In genomic region chr4:83240379-83240875, GRCh38 we compare ENCODE assay signal across 9 cellular contexts. TPM values are rescaled to one million over a fixed set of nuclear protein-coding genes. Genes with fewer than 3 reads are reported as not detected.
DNase-seq lines count a peak whose midpoint lies in the region; ATAC-seq, FAIRE-seq and TF ChIP-seq lines count a peak whose summit lies in the region.
"Had no signal": no experiment of that assay in that cellular context is flagged by ENCODE, and none has a peak within 500 bp of the region (broad histone marks: within the 10 kb centered on the region; RNA-seq: fewer than 3 reads in every experiment).

No MANE protein-coding gene starts in this region.

- H4K20me1 ChIP-seq in OCI-LY7 (ENCODE audit: insufficient read depth, low read length) = no peaks in the 10 kb centered on the region
- no peaks in the 10 kb centered on the region for H4K20me1 ChIP-seq in PC-3 (ENCODE audit: low read length)

- BruUV-seq in OCI-LY7 (replicated peaks; lab: Mats Ljungman, UMichigan) (no TSS peak), PC-3 (replicated peaks; lab: Mats Ljungman, UMichigan) (no TSS peak)

- POLR2A ChIA-PET in OCI-LY7 (lab: Charles Lee) = interaction anchor here (0.7 to 1.4 kb wide), 4 partner anchors 19 to 41 kb away, joined by 3 to 6 read pairs (median 4); no protein-coding TSS in a partner anchor
- POLR2A ChIA-PET in PC-3 (lab: Charles Lee; ENCODE audit: unreplicated experiment) = no interaction called here

- H3K27me3 ChIP-seq in PC-3 (ENCODE audit: low read length) = no peaks in the 10 kb centered on the region

- H3K36me3 ChIP-seq in OCI-LY7 (ENCODE audit: insufficient read depth, low read length) = no peaks in the 10 kb centered on the region
- H3K36me3 ChIP-seq in PC-3 (ENCODE audit: low read depth, low read length) = no peaks in the 10 kb centered on the region

- H3K9me2 ChIP-seq in OCI-LY7 (ENCODE audit: insufficient read depth, low read length) (no peaks in the 10 kb centered on the region), PC-3 (replicated peaks; ENCODE audit: low read length) (no peaks in the 10 kb centered on the region)

- DNase-seq in CD1c-positive myeloid dendritic cell (ENCODE audit: extremely low spot score) (peak; percentile 92), OCI-LY7 (ENCODE audit: low spot score) (peak; percentile 91), PC-3 (no peak), NCI-H82 treated with DMSO at 0.1 percent for 48 hours (lab: John Stamatoyannopoulos, UW; ENCODE audit: unreplicated experiment) (no peak), frontal cortex (ENCODE audit: low spot score in 2 of 2) (no peak)
- no peak for DNase-seq in effector CD4-positive, alpha-beta T cell
- DNase-seq: CD4-positive, CD25-positive, alpha-beta regulatory T cell had no signal

- intact Hi-C loops in OCI-LY7 (cut with micrococcal nuclease; ENCODE audit: unreplicated experiment) = loop anchor here (1.0 kb wide), 1 partner anchor 18 kb away; no protein-coding TSS in a partner anchor
- intact Hi-C loops in PC-3 (cut with micrococcal nuclease) = no loop called here

- H3K4me2 ChIP-seq in OCI-LY7 (ENCODE audit: low read length) = peak overlapping the region; percentile 72
- H3K4me2 ChIP-seq in PC-3 (ENCODE audit: low read length) = no peak overlapping the region

- TF ChIP-seq CTCF in OCI-LY7 (conservative IDR thresholded peaks at IDR 0.05; ENCODE audit: low read length) (no peak), PC-3 (conservative IDR thresholded peaks at IDR 0.05; ENCODE audit: low read depth, low read length) (no peak)

- no peak overlapping the region for H3K9ac ChIP-seq in PC-3 (ENCODE audit: low read length)

- peak overlapping the region; percentile 31; the same call in 1 of the 2 replicates for H2AFZ ChIP-seq in OCI-LY7 (ENCODE audit: low read length)
- no peak overlapping the region for H2AFZ ChIP-seq in PC-3 (ENCODE audit: low read length)

- H3K4me3 ChIP-seq in OCI-LY7 (ENCODE audit: low read depth, low read length, poor library complexity, severe bottlenecking) = peak overlapping the region; percentile 53
- H3K4me3 ChIP-seq in PC-3 (ENCODE audit: low read length) = no peak overlapping the region

- no peaks in the 10 kb centered on the region for H3F3A ChIP-seq in PC-3 (ENCODE audit: low read length, unreplicated experiment)

- CTCF ChIA-PET in OCI-LY7 (lab: Charles Lee; ENCODE audit: unreplicated experiment) (interaction anchor here (1.5 kb wide), 1 partner anchor 128 kb away, joined by 4 read pairs; no protein-coding TSS in a partner anchor), PC-3 (lab: Charles Lee) (no interaction called here)

- FAIRE-seq in frontal cortex (lab: Jason Lieb, UNC) = no peak

- H3K79me2 ChIP-seq in OCI-LY7 (ENCODE audit: insufficient read depth, low read depth, low read length) = no peaks in the 10 kb centered on the region
- no peaks in the 10 kb centered on the region for H3K79me2 ChIP-seq in PC-3 (ENCODE audit: low read length)

- H3K27ac ChIP-seq in OCI-LY7 (ENCODE audit: low read depth, low read length, poor library complexity, severe bottlenecking) (peak overlapping the region; percentile 90), PC-3 (ENCODE audit: low read length) (no peak overlapping the region)

- no peaks in the 10 kb centered on the region for H3K9me3 ChIP-seq in OCI-LY7 (ENCODE audit: low read length)
- H3K9me3 ChIP-seq in PC-3 (ENCODE audit: low read length) = no peaks in the 10 kb centered on the region

- peak; percentile 89 for ATAC-seq in GM19372 (IDR thresholded peaks at IDR 0.05; ENCODE audit: low read depth, unreplicated experiment)
- ATAC-seq in HG03060 (IDR thresholded peaks at IDR 0.05; ENCODE audit: low read depth, unreplicated experiment) = peak; percentile 76
- ATAC-seq in PC-3 = no peak

- H3K4me1 ChIP-seq in OCI-LY7 (ENCODE audit: insufficient read depth, low read length, poor library complexity, severe bottlenecking) (peaks cover 68% of the 10 kb centered on the region), PC-3 (ENCODE audit: insufficient read depth, low read length) (no peaks in the 10 kb centered on the region)

RNA-seq across cellular contexts. Expression of gene COQ2, which starts 44.2 kb away (rescaled TPM):
- 12.1 and 12.8 TPM in 2 replicates for total RNA-seq in OCI-LY7 (2014; rRNA removed; shearing (Covaris generic))
- total RNA-seq in OCI-LY7 (2022) (14.4 and 17.9 TPM in 2 replicates), PC-3 (2014; rRNA removed) (22.0 and 23.8 TPM in 2 replicates), frontal cortex (14.7 TPM)

Comparison
In these comparisons a context has a peak if more than half of its experiments do, and no peak if none do; other contexts are left out.
1. DNase-seq: peak in CD1c-positive myeloid dendritic cell (single experiment) and OCI-LY7 (single experiment); none in PC-3 (single experiment), NCI-H82 treated with DMSO at 0.1 percent for 48 hours (single experiment), frontal cortex (0 of 2) and effector CD4-positive, alpha-beta T cell (single experiment).